In genomic region chr4:109748114-109748513, GRCh38 we compare ENCODE assay signal across 40 cellular contexts. TPM values are rescaled to one million over a fixed set of nuclear protein-coding genes. Genes with fewer than 3 reads are reported as not detected.
"Had no signal": no experiment of that assay in that cellular context is flagged by ENCODE, and none has a peak within 500 bp of the region (broad histone marks: within the 10 kb centered on the region; RNA-seq: fewer than 3 reads in every experiment).

No MANE protein-coding gene starts in this region.

- H3K27me3 ChIP-seq: adrenal gland, ascending aorta, body of pancreas, brain microvascular endothelial cell, breast epithelium, cardiac muscle cell had no signal

- ATAC-seq: activated naive CD4-positive, alpha-beta T cell treated with anti-CD3 and anti-CD28 coated beads, Interleukin-2, amount 50 U/mL, for 72 hours; activated naive CD8-positive, alpha-beta T cell treated with anti-CD3 and anti-CD28 coated beads, Interleukin-2, amount 50 U/mL, for 24 hours; activated T-cell treated with anti-CD3 and anti-CD28 coated beads, Interleukin-2, amount 50 U/mL, for 4 hours; activated T-cell treated with anti-CD3 and anti-CD28 coated beads, Interleukin-2, amount 50 U/mL, for 72 hours; activated T-helper 17 cell treated with anti-CD3 and anti-CD28 coated beads, Interleukin-2, amount 50 U/mL, for 72 hours; body of pancreas had no signal

- H3K27ac Mint-ChIP-seq: activated naive CD4-positive, alpha-beta T cell treated with anti-CD3 and anti-CD28 coated beads for 36 hours; activated naive CD4-positive, alpha-beta T cell treated with anti-CD3 and anti-CD28 coated beads, Interleukin-2, amount 10 ng/mL, durations not matched to agents 7 days and 5 days; activated naive CD4-positive, alpha-beta T cell treated with anti-CD3 and anti-CD28 coated beads, Interleukin-2, amount 50 U/mL, for 24 hours; activated naive CD4-positive, alpha-beta T cell treated with anti-CD3 and anti-CD28 coated beads, Interleukin-2, amount 50 U/mL, for 72 hours; activated naive CD8-positive, alpha-beta T cell; activated naive CD8-positive, alpha-beta T cell treated with anti-CD3 and anti-CD28 coated beads for 36 hours; activated naive CD8-positive, alpha-beta T cell treated with anti-CD3 and anti-CD28 coated beads, Interleukin-2, amount 10 ng/mL, durations not matched to agents 7 days and 5 days; activated naive CD8-positive, alpha-beta T cell treated with anti-CD3 and anti-CD28 coated beads, Interleukin-2, amount 50 U/mL, for 24 hours; activated T-cell treated with anti-CD3 and anti-CD28 coated beads, Interleukin-2, amount 50 U/mL, for 24 hours; activated T-cell treated with anti-CD3 and anti-CD28 coated beads, Interleukin-2, amount 50 U/mL, for 72 hours; activated T-helper 1 cell treated with anti-CD3 and anti-CD28 coated beads, Interleukin-12 subunit alpha, Interleukin-12 subunit beta, Interleukin-2, Interleukin-4 antibody, amounts not matched to agents 30 ng/mL and 10 ng/mL and 1 ng/mL, durations not matched to agents 14 hours and 24 hours and 36 hours; activated T-helper 17 cell treated with anti-CD3 and anti-CD28 coated beads, Interleukin-2, amount 50 U/mL, for 72 hours; activated T-helper 2 cell treated with anti-CD3 and anti-CD28 coated beads, Interferon-gamma antibody, Interleukin-2, Interleukin-4, amounts not matched to agents 10 μg/mL and 5 μg/mL and 100 μg/mL, durations not matched to agents 14 hours and 24 hours and 36 hours; brain had no signal

- H3K9me3 ChIP-seq: adrenal gland, ascending aorta, body of pancreas, breast epithelium had no signal

- H3K27ac ChIP-seq: adrenal gland, ascending aorta, body of pancreas, brain microvascular endothelial cell, breast epithelium, cardiac muscle cell had no signal

- H3K27me3 Mint-ChIP-seq: activated naive CD4-positive, alpha-beta T cell treated with anti-CD3 and anti-CD28 coated beads, Interleukin-2, amount 50 U/mL, for 24 hours; activated naive CD8-positive, alpha-beta T cell; activated naive CD8-positive, alpha-beta T cell treated with anti-CD3 and anti-CD28 coated beads for 36 hours; activated T-cell treated with anti-CD3 and anti-CD28 coated beads, Interleukin-2, amount 50 U/mL, for 24 hours; activated T-helper 17 cell treated with anti-CD3 and anti-CD28 coated beads, Interleukin-2, amount 50 U/mL, for 72 hours; central memory CD8-positive, alpha-beta T cell had no signal

- FAIRE-seq: astrocyte had no signal

- H3K36me3 Mint-ChIP-seq: activated naive CD4-positive, alpha-beta T cell treated with anti-CD3 and anti-CD28 coated beads, Interleukin-2, amount 10 ng/mL, durations not matched to agents 7 days and 5 days; activated naive CD4-positive, alpha-beta T cell treated with anti-CD3 and anti-CD28 coated beads, Interleukin-2, amount 50 U/mL, for 24 hours; activated naive CD4-positive, alpha-beta T cell treated with anti-CD3 and anti-CD28 coated beads, Interleukin-2, amount 50 U/mL, for 72 hours; activated naive CD8-positive, alpha-beta T cell; activated naive CD8-positive, alpha-beta T cell treated with anti-CD3 and anti-CD28 coated beads for 36 hours; activated naive CD8-positive, alpha-beta T cell treated with anti-CD3 and anti-CD28 coated beads, Interleukin-2, amount 10 ng/mL, durations not matched to agents 7 days and 5 days; brain had no signal

- H3K36me3 ChIP-seq: ascending aorta, brain microvascular endothelial cell, breast epithelium, cardiac muscle cell had no signal

- H3K4me1 ChIP-seq: adrenal gland, ascending aorta, breast epithelium had no signal

- DNase-seq: activated effector memory CD4-positive, alpha-beta T cell treated with anti-CD3 and anti-CD28 coated beads, Interleukin-2, amount 50 U/mL, for 16 hours; activated effector memory CD4-positive, alpha-beta T cell treated with Interleukin-2 at 50 U/mL for 16 hours; activated gamma-delta T cell; activated gamma-delta T cell treated with Interleukin-2 at 50 U/mL for 16 hours; activated naive CD4-positive, alpha-beta T cell; activated naive CD4-positive, alpha-beta T cell treated with anti-CD3 and anti-CD28 coated beads for 36 hours; activated naive CD4-positive, alpha-beta T cell treated with anti-CD3 and anti-CD28 coated beads, Interleukin-2, amount 10 ng/mL, durations not matched to agents 7 days and 5 days; activated naive CD4-positive, alpha-beta T cell treated with anti-CD3 and anti-CD28 coated beads, Interleukin-2, amount 50 U/mL, for 16 hours; activated naive CD4-positive, alpha-beta T cell treated with Interleukin-2 at 50 U/mL for 16 hours; activated naive CD8-positive, alpha-beta T cell treated with anti-CD3 and anti-CD28 coated beads for 36 hours; activated naive CD8-positive, alpha-beta T cell treated with anti-CD3 and anti-CD28 coated beads, Interleukin-2, amount 10 ng/mL, durations not matched to agents 7 days and 5 days; activated naive CD8-positive, alpha-beta T cell treated with anti-CD3 and anti-CD28 coated beads, Interleukin-2, amount 50 U/mL, for 24 hours; activated T-cell treated with anti-CD3 and anti-CD28 coated beads, Interleukin-2, amount 50 U/mL, for 1 hour; activated T-cell treated with anti-CD3 and anti-CD28 coated beads, Interleukin-2, amount 50 U/mL, for 24 hours; activated T-cell treated with anti-CD3 and anti-CD28 coated beads, Interleukin-2, amount 50 U/mL, for 4 hours; activated T-cell treated with anti-CD3 and anti-CD28 coated beads, Interleukin-2, amount 50 U/mL, for 48 hours; activated T-cell treated with anti-CD3 and anti-CD28 coated beads, Interleukin-2, amount 50 U/mL, for 72 hours; adrenal gland; amniotic stem cell; amygdala; anterior cingulate cortex; aorta; body of pancreas; brain microvascular endothelial cell; caudate nucleus; central memory CD4-positive, alpha-beta T cell; cerebellar nuclear complex had no signal

- H3K4me3 Mint-ChIP-seq: activated naive CD4-positive, alpha-beta T cell treated with anti-CD3 and anti-CD28 coated beads for 36 hours; activated naive CD4-positive, alpha-beta T cell treated with anti-CD3 and anti-CD28 coated beads, Interleukin-2, amount 10 ng/mL, durations not matched to agents 7 days and 5 days; activated naive CD4-positive, alpha-beta T cell treated with anti-CD3 and anti-CD28 coated beads, Interleukin-2, amount 50 U/mL, for 24 hours; activated naive CD8-positive, alpha-beta T cell; activated naive CD8-positive, alpha-beta T cell treated with anti-CD3 and anti-CD28 coated beads for 36 hours; activated naive CD8-positive, alpha-beta T cell treated with anti-CD3 and anti-CD28 coated beads, Interleukin-2, amount 10 ng/mL, durations not matched to agents 7 days and 5 days; activated naive CD8-positive, alpha-beta T cell treated with anti-CD3 and anti-CD28 coated beads, Interleukin-2, amount 50 U/mL, for 24 hours; activated T-cell treated with anti-CD3 and anti-CD28 coated beads, Interleukin-2, amount 50 U/mL, for 24 hours; activated T-cell treated with anti-CD3 and anti-CD28 coated beads, Interleukin-2, amount 50 U/mL, for 4 hours; activated T-cell treated with anti-CD3 and anti-CD28 coated beads, Interleukin-2, amount 50 U/mL, for 72 hours; activated T-helper 1 cell treated with anti-CD3 and anti-CD28 coated beads, Interleukin-12 subunit alpha, Interleukin-12 subunit beta, Interleukin-2, Interleukin-4 antibody, amounts not matched to agents 30 ng/mL and 10 ng/mL and 1 ng/mL, durations not matched to agents 14 hours and 24 hours and 36 hours; activated T-helper 17 cell treated with anti-CD3 and anti-CD28 coated beads, Interleukin-2, amount 50 U/mL, for 72 hours; brain; central memory CD8-positive, alpha-beta T cell had no signal

- H3K9me3 Mint-ChIP-seq: activated naive CD4-positive, alpha-beta T cell treated with anti-CD3 and anti-CD28 coated beads for 36 hours; activated naive CD4-positive, alpha-beta T cell treated with anti-CD3 and anti-CD28 coated beads, Interleukin-2, amount 10 ng/mL, durations not matched to agents 7 days and 5 days; activated naive CD4-positive, alpha-beta T cell treated with anti-CD3 and anti-CD28 coated beads, Interleukin-2, amount 50 U/mL, for 24 hours; activated naive CD4-positive, alpha-beta T cell treated with anti-CD3 and anti-CD28 coated beads, Interleukin-2, amount 50 U/mL, for 72 hours; activated naive CD8-positive, alpha-beta T cell treated with anti-CD3 and anti-CD28 coated beads for 36 hours; activated naive CD8-positive, alpha-beta T cell treated with anti-CD3 and anti-CD28 coated beads, Interleukin-2, amount 10 ng/mL, durations not matched to agents 7 days and 5 days; activated naive CD8-positive, alpha-beta T cell treated with anti-CD3 and anti-CD28 coated beads, Interleukin-2, amount 50 U/mL, for 24 hours; activated T-cell treated with anti-CD3 and anti-CD28 coated beads, Interleukin-2, amount 50 U/mL, for 24 hours; activated T-cell treated with anti-CD3 and anti-CD28 coated beads, Interleukin-2, amount 50 U/mL, for 4 hours; activated T-cell treated with anti-CD3 and anti-CD28 coated beads, Interleukin-2, amount 50 U/mL, for 72 hours; activated T-helper 1 cell treated with anti-CD3 and anti-CD28 coated beads, Interleukin-12 subunit alpha, Interleukin-12 subunit beta, Interleukin-2, Interleukin-4 antibody, amounts not matched to agents 30 ng/mL and 10 ng/mL and 1 ng/mL, durations not matched to agents 14 hours and 24 hours and 36 hours; activated T-helper 17 cell treated with anti-CD3 and anti-CD28 coated beads, Interleukin-2, amount 50 U/mL, for 72 hours; activated T-helper 2 cell treated with anti-CD3 and anti-CD28 coated beads, Interferon-gamma antibody, Interleukin-2, Interleukin-4, amounts not matched to agents 10 μg/mL and 5 μg/mL and 100 μg/mL, durations not matched to agents 14 hours and 24 hours and 36 hours; central memory CD8-positive, alpha-beta T cell had no signal

- H3K4me3 ChIP-seq: adrenal gland, ascending aorta, body of pancreas, breast epithelium, cardiac muscle cell had no signal

- H3K4me1 Mint-ChIP-seq: activated naive CD4-positive, alpha-beta T cell treated with anti-CD3 and anti-CD28 coated beads, Interleukin-2, amount 10 ng/mL, durations not matched to agents 7 days and 5 days; activated naive CD4-positive, alpha-beta T cell treated with anti-CD3 and anti-CD28 coated beads, Interleukin-2, amount 50 U/mL, for 24 hours; activated naive CD8-positive, alpha-beta T cell treated with anti-CD3 and anti-CD28 coated beads for 36 hours; activated naive CD8-positive, alpha-beta T cell treated with anti-CD3 and anti-CD28 coated beads, Interleukin-2, amount 10 ng/mL, durations not matched to agents 7 days and 5 days; activated naive CD8-positive, alpha-beta T cell treated with anti-CD3 and anti-CD28 coated beads, Interleukin-2, amount 50 U/mL, for 24 hours; activated T-helper 17 cell treated with anti-CD3 and anti-CD28 coated beads, Interleukin-2, amount 50 U/mL, for 72 hours; brain; central memory CD8-positive, alpha-beta T cell had no signal

RNA-seq across cellular contexts. Expression of gene CASP6, which starts 44.9 kb away (rescaled TPM):
- total RNA-seq: ascending aorta had no signal

RNA-seq across cellular contexts. Expression of gene CFI, which starts 53.7 kb away (rescaled TPM):
- total RNA-seq: activated naive CD4-positive, alpha-beta T cell treated with anti-CD3 and anti-CD28 coated beads for 36 hours; activated naive CD4-positive, alpha-beta T cell treated with anti-CD3 and anti-CD28 coated beads, Interleukin-2, amount 50 U/mL, for 72 hours; activated naive CD8-positive, alpha-beta T cell treated with anti-CD3 and anti-CD28 coated beads for 36 hours; activated naive CD8-positive, alpha-beta T cell treated with anti-CD3 and anti-CD28 coated beads, Interleukin-2, amount 10 ng/mL, durations not matched to agents 7 days and 5 days; activated T-helper 17 cell treated with anti-CD3 and anti-CD28 coated beads, Interleukin-2, amount 50 U/mL, for 72 hours; astrocyte; chondrocyte had no signal
